1 cellular context compared by ENCODE assay signal in genomic region chr9:127567898-127568617, GRCh38.
TF ChIP-seq lines count a peak whose summit lies in the region.

No MANE protein-coding gene starts in this region.

TF ChIP-seq in GM23338, 12 proteins besides CTCF, POLR2A, EP300 and RAD21 (continued from another document):
- TF ChIP-seq REST (IDR thresholded peaks at IDR 0.05; ENCODE audit: unreplicated experiment) (no peak), NANOG (IDR thresholded peaks at IDR 0.05; ENCODE audit: borderline replicate concordance) (no peak), CREB1 (CRISPR knock-in tag; IDR thresholded peaks at IDR 0.05; ENCODE audit: low read depth) (no peak), JUNB (IDR thresholded peaks at IDR 0.05; ENCODE audit: unreplicated experiment) (no peak), ZNF114 (CRISPR knock-in tag; IDR thresholded peaks at IDR 0.05) (no peak), EZH2 (IDR thresholded peaks at IDR 0.05; ENCODE audit: low read depth, unreplicated experiment) (no peak), ETS1 (IDR thresholded peaks at IDR 0.05) (no peak)
